In genomic region chr7:102117743-102118142, GRCh38 we compare ENCODE assay signal across 14 cellular contexts.
DNase-seq lines count a peak whose midpoint lies in the region; ATAC-seq and TF ChIP-seq lines count a peak whose summit lies in the region.
"Had no signal": no experiment of that assay in that cellular context is flagged by ENCODE, and none has a peak within 500 bp of the region (broad histone marks: within the 10 kb centered on the region; RNA-seq: fewer than 3 reads in every experiment).

No MANE protein-coding gene starts in this region.

- H3K4me3 ChIP-seq in SJSA1: no peak overlapping the region
- no peak overlapping the region for H3K4me3 ChIP-seq in fibroblast of pulmonary artery (replicated peaks; ENCODE audit: low read depth, low read length)
- H3K4me3 ChIP-seq in skeletal muscle cell (ENCODE audit: low read depth, low read length): no peak overlapping the region

- H3K36me3 Mint-ChIP-seq in stimulated activated naive B cell treated with anti-CD40 and anti-IgM and Interleukin-4, amounts not matched to agents 10 μg/mL and 1 μg/mL and 100 μg/mL, for 72 hours: peaks cover 32 to 49% of the 10 kb centered on the region in 2 donors

- H3K27ac Mint-ChIP-seq in stimulated activated naive B cell treated with anti-CD40 and anti-IgM and Interleukin-4, amounts not matched to agents 10 μg/mL and 1 μg/mL and 100 μg/mL, for 72 hours: no peak overlapping the region
- H3K27ac Mint-ChIP-seq: stimulated activated naive CD8-positive, alpha-beta T cell treated with anti-CD3 and anti-CD28 coated beads, Interleukin-15, amount 100 ng/mL, for 72 hours had no signal

- peaks cover 33% of the 10 kb centered on the region for H3K36me3 ChIP-seq in SJSA1

- no peaks in the 10 kb centered on the region for H3K27me3 Mint-ChIP-seq in stimulated activated naive B cell treated with anti-CD40 and anti-IgM and Interleukin-4, amounts not matched to agents 10 μg/mL and 1 μg/mL and 100 μg/mL, for 72 hours
- H3K27me3 Mint-ChIP-seq: stimulated activated naive CD8-positive, alpha-beta T cell treated with anti-CD3 and anti-CD28 coated beads, Interleukin-15, amount 100 ng/mL, for 72 hours had no signal

- H3K4me1 ChIP-seq in SJSA1 (replicated peaks): peaks cover 35% of the 10 kb centered on the region

- H3K4me3 Mint-ChIP-seq in stimulated activated naive B cell treated with anti-CD40 and anti-IgM and Interleukin-4, amounts not matched to agents 10 μg/mL and 1 μg/mL and 100 μg/mL, for 72 hours: no peak overlapping the region
- H3K4me3 Mint-ChIP-seq: stimulated activated naive CD8-positive, alpha-beta T cell treated with anti-CD3 and anti-CD28 coated beads, Interleukin-15, amount 100 ng/mL, for 72 hours had no signal

- ATAC-seq in stimulated activated naive B cell treated with anti-CD40 and anti-IgM and Interleukin-4, amounts not matched to agents 10 μg/mL and 1 μg/mL and 100 μg/mL, for 72 hours (replicated peaks): no peak
- ATAC-seq: stimulated activated naive CD8-positive, alpha-beta T cell treated with anti-CD3 and anti-CD28 coated beads, Interleukin-15, amount 100 ng/mL, for 72 hours had no signal

- peaks cover 12 to 13% of the 10 kb centered on the region in 2 donors for H3K4me1 Mint-ChIP-seq in stimulated activated naive B cell treated with anti-CD40 and anti-IgM and Interleukin-4, amounts not matched to agents 10 μg/mL and 1 μg/mL and 100 μg/mL, for 72 hours

- H3K27ac ChIP-seq in SJSA1: peak overlapping the region; percentile 85
- H3K27ac ChIP-seq: HL-60 had no signal

- H3K27me3 ChIP-seq in SJSA1 (replicated peaks): no peaks in the 10 kb centered on the region

- no peaks in the 10 kb centered on the region for H3K9me3 ChIP-seq in SJSA1 (replicated peaks)

- H3K9me3 Mint-ChIP-seq in stimulated activated naive B cell treated with anti-CD40 and anti-IgM and Interleukin-4, amounts not matched to agents 10 μg/mL and 1 μg/mL and 100 μg/mL, for 72 hours: no peaks in the 10 kb centered on the region
- H3K9me3 Mint-ChIP-seq: stimulated activated naive CD8-positive, alpha-beta T cell treated with anti-CD3 and anti-CD28 coated beads, Interleukin-15, amount 100 ng/mL, for 72 hours had no signal

- TF ChIP-seq CTCF in fibroblast of pulmonary artery (IDR thresholded peaks at IDR 0.05; ENCODE audit: low read length, missing control alignments): no peak

- DNase-seq in ELR (ENCODE audit: low read depth) (peak; percentile 80), SJSA1 (ENCODE audit: low read depth in 1 of 2, low spot score in 2 of 2) (peak; percentile 82 to 89), fibroblast of pulmonary artery (ENCODE audit: low read depth) (peak; percentile 77), skeletal muscle cell (ENCODE audit: low read depth) (peak; percentile 60), NCI-H748 (lab: John Stamatoyannopoulos, UW; ENCODE audit: unreplicated experiment) (no peak), NCI-H187 treated with DMSO at 0.1 percent for 48 hours (lab: John Stamatoyannopoulos, UW) (no peak), NCI-H1092 treated with DMSO at 0.1 percent for 48 hours (lab: John Stamatoyannopoulos, UW) (no peak)
- no peak for DNase-seq in stimulated activated naive B cell treated with anti-CD40 and anti-IgM and Interleukin-4, amounts not matched to agents 10 μg/mL and 1 μg/mL and 100 μg/mL, for 72 hours
- DNase-seq: activated gamma-delta T cell treated with Interleukin-2 at 50 U/mL for 16 hours; central memory CD4-positive, alpha-beta T cell; MM.1S; stimulated activated naive CD8-positive, alpha-beta T cell treated with anti-CD3 and anti-CD28 coated beads, Interleukin-15, amount 100 ng/mL, for 72 hours; T-helper 9 cell had no signal

Comparison
In these comparisons a context has a peak if more than half of its experiments do, and no peak if none do; other contexts are left out.
1. DNase-seq: peak in ELR (single experiment), SJSA1 (2 of 2), fibroblast of pulmonary artery (single experiment) and skeletal muscle cell (single experiment); none in NCI-H748 (single experiment), stimulated activated naive B cell treated with anti-CD40 and anti-IgM and Interleukin-4, amounts not matched to agents 10 μg/mL and 1 μg/mL and 100 μg/mL, for 72 hours (single experiment), NCI-H187 treated with DMSO at 0.1 percent for 48 hours (single experiment) and NCI-H1092 treated with DMSO at 0.1 percent for 48 hours (single experiment).